In genomic region chr7:85186521-85187241, GRCh38 we compare ENCODE assay signal across 8 cellular contexts. TPM values are rescaled to one million over a fixed set of nuclear protein-coding genes. Genes with fewer than 3 reads are reported as not detected.
DNase-seq lines count a peak whose midpoint lies in the region; ATAC-seq, FAIRE-seq and TF ChIP-seq lines count a peak whose summit lies in the region.

SEMA3D (minus strand) TSS chr7:85187056; CDS start chr7:85121891, 65,165 bp downstream.

- H3K4me3 Mint-ChIP-seq in T-helper 17 cell, result peak within 1 kb of the TSS; percentile 66

- WGBS in esophagus muscularis mucosa, result 1% methylated on average over 41 of the region's 45 CpGs
- under 1% methylated on average over 45 of the region's 45 CpGs for WGBS in urinary bladder

- ATAC-seq in HG02642 (IDR thresholded peaks at IDR 0.05; ENCODE audit: poor library complexity, unreplicated experiment), result peak; percentile 95
- ATAC-seq in T-helper 17 cell, result peak; percentile 51

- peaks cover 15% of the 10 kb centered on the region for H3K27me3 Mint-ChIP-seq in T-helper 17 cell

- peaks cover 0 to 35% (median 0%) of the 10 kb centered on the region in 4 donors for H3K27me3 ChIP-seq in esophagus muscularis mucosa

- H3K36me3 Mint-ChIP-seq in T-helper 17 cell (ENCODE audit: low read depth), result no peaks in the 10 kb centered on the region

- TF ChIP-seq CTCF in esophagus muscularis mucosa (IDR thresholded peaks at IDR 0.05), result peak; percentile 40 to 74 (median 55)

- intact Hi-C loops in esophagus muscularis mucosa (cut with DNase I), result loop anchor here (10.0 kb wide), 1 partner anchor 142 kb away; no protein-coding TSS in a partner anchor

- H3K9me3 ChIP-seq in T-helper 17 cell (ENCODE audit: control insufficient read depth, low read length, poor library complexity, severe bottlenecking) (no peaks in the 10 kb centered on the region), esophagus muscularis mucosa (no peaks in the 10 kb centered on the region)

- no peaks in the 10 kb centered on the region for H3K4me1 Mint-ChIP-seq in T-helper 17 cell

- peak within 1 kb of the TSS; percentile 19 to 44 (median 36) for H3K27ac ChIP-seq in esophagus muscularis mucosa (replicated peaks in 1 of 4)
- H3K27ac ChIP-seq in urinary bladder (ENCODE audit: low read depth), result peak within 1 kb of the TSS; percentile 72

- H3K4me1 ChIP-seq in esophagus muscularis mucosa (peaks cover 5 to 30% (median 27%) of the 10 kb centered on the region in 4 donors), urinary bladder (ENCODE audit: insufficient read depth) (no peaks in the 10 kb centered on the region)

- H3K36me3 ChIP-seq in esophagus muscularis mucosa, result no peaks in the 10 kb centered on the region
- H3K36me3 ChIP-seq in urinary bladder (ENCODE audit: insufficient read depth), result no peaks in the 10 kb centered on the region

- no peak within 1 kb of the TSS for H3K27ac Mint-ChIP-seq in T-helper 17 cell

- TF ChIP-seq EP300 in esophagus muscularis mucosa (IDR thresholded peaks at IDR 0.05), result no peak

- FAIRE-seq in GM12892 (lab: Jason Lieb, UNC), result peak; percentile 62

- H3K4me3 ChIP-seq in esophagus muscularis mucosa (peak within 1 kb of the TSS; percentile 53 to 65 (median 56)), urinary bladder (ENCODE audit: low read depth, low read length) (peak within 1 kb of the TSS; percentile 50)

- in situ Hi-C loops in ACHN (cut with HindIII; ENCODE audit: low pct_ligation_motif_present, low pct_unique_long_range_greater_than_20kb, low sequenced_read_pairs), result no loop called here

- DNase-seq in ACHN (peak; percentile 86), GM12892 (ENCODE audit: insufficient read length) (peak; percentile 41), NCI-H1092 (lab: John Stamatoyannopoulos, UW) (peak; percentile 74), T-helper 17 cell (peak in 1 of 3 donors; percentile 10), esophagus muscularis mucosa (ENCODE audit: extremely low spot score) (no peak), middle frontal gyrus (ENCODE audit: extremely low spot score, low spot score) (peak; percentile 61)

- TF ChIP-seq POLR2A in GM12892 (IDR thresholded peaks at IDR 0.05; ENCODE audit: low read depth, low read length), result no peak
- no peak for TF ChIP-seq POLR2A in esophagus muscularis mucosa (IDR thresholded peaks at IDR 0.05; ENCODE audit: low read depth)

RNA-seq across cellular contexts. Expression of gene SEMA3D, which starts in this region (rescaled TPM):
- not detected for polyA plus RNA-seq in GM12892 (2012; ENCODE audit: missing spikeins)
- under 1 TPM in 1 of 2 donors, not detected in 1; 0.12 TPM for total RNA-seq in T-helper 17 cell
- 1 to 10 TPM in 3 of 4 donors, under 1 TPM in 1; 0.42 to 2.2 (median 1.4) TPM for total RNA-seq in esophagus muscularis mucosa
- total RNA-seq in urinary bladder, result 102 TPM
- polyA plus RNA-seq in urinary bladder, result 3.8 TPM

Comparison
In these comparisons a context has a peak if more than half of its experiments do, and no peak if none do; other contexts are left out.
1. RNA of gene SEMA3D (total RNA-seq): 102 TPM in urinary bladder (single experiment); 0.42 to 2.2 TPM in esophagus muscularis mucosa and 0.12 TPM in T-helper 17 cell; every median in the first group is over 10 times any median in the second.
2. Peak in ATAC-seq in T-helper 17 cell; RNA of the gene not detected or under 1 TPM.